Comparison of ENCODE assay signal across 11 cellular contexts in genomic region chr1:2278591-2279209, GRCh38. TPM values are rescaled to one million over a fixed set of nuclear protein-coding genes. Genes with fewer than 3 reads are reported as not detected.
A peak's percentile ranks its signal among the peaks of the same experiment; 100 is the strongest.
DNase-seq lines count a peak whose midpoint lies in the region; ATAC-seq and TF ChIP-seq lines count a peak whose summit lies in the region.
"Had no signal": no experiment of that assay in that cellular context is flagged by ENCODE, and none has a peak within 500 bp of the region (broad histone marks: within the 10 kb centered on the region; RNA-seq: fewer than 3 reads in every experiment).

No MANE protein-coding gene starts in this region.

- no peak overlapping the region for H3K23ac ChIP-seq in neuronal stem cell (ENCODE audit: low read depth, low read length, poor library complexity)

- H4K8ac ChIP-seq in neuronal stem cell (ENCODE audit: low read depth, low read length) = no peak overlapping the region

- peak overlapping the region; percentile 85 for H3K4ac ChIP-seq in neuronal stem cell (ENCODE audit: low read length)

- peak overlapping the region; percentile 46 for H3K4me2 ChIP-seq in neuronal stem cell (ENCODE audit: insufficient read depth, low read length, poor library complexity, severe bottlenecking)

- H3K4me3 ChIP-seq in heart right ventricle (peak overlapping the region in 1 of 10 donors; percentile 2), esophagus squamous epithelium (peak overlapping the region in 1 of 4 donors; percentile 23), neuronal stem cell (ENCODE audit: low read length in 2 of 2) (no peak overlapping the region), upper lobe of right lung (no peak overlapping the region)

- intact Hi-C loops in heart right ventricle (cut with DNase I) (loop anchor here in 2 of 10 donors (5.0 kb wide), 1 partner anchor 46 kb away; no protein-coding TSS in a partner anchor), left cardiac atrium (cut with DNase I) (no loop called here), esophagus squamous epithelium (cut with DNase I) (no loop called here), upper lobe of right lung (cut with DNase I) (no loop called here)

- H2BK15ac ChIP-seq in neuronal stem cell (ENCODE audit: low read length) = peak overlapping the region; percentile 69

- H3K18ac ChIP-seq in neuronal stem cell (ENCODE audit: low read length) = peak overlapping the region; percentile 99

- H3K14ac ChIP-seq in neuronal stem cell (ENCODE audit: low read length) = peak overlapping the region; percentile 75

- TF ChIP-seq POLR2A in esophagus squamous epithelium (IDR thresholded peaks at IDR 0.05) = no peak

- peak overlapping the region; percentile 79 for H3K9ac ChIP-seq in neuronal stem cell (ENCODE audit: low read depth, low read length, poor library complexity)

- no peaks in the 10 kb centered on the region for H3K9me3 ChIP-seq in heart right ventricle
- H3K9me3 ChIP-seq in esophagus squamous epithelium = no peaks in the 10 kb centered on the region
- H3K9me3 ChIP-seq in neuronal stem cell (replicated peaks in 1 of 2; ENCODE audit: control insufficient read depth in 2 of 2, insufficient read depth in 1 of 2, low read depth in 1 of 2, low read length in 2 of 2) = peaks cover 5% of the 10 kb centered on the region in 2 donors
- no peaks in the 10 kb centered on the region for H3K9me3 ChIP-seq in upper lobe of right lung

- peak overlapping the region; percentile 98 for H2BK120ac ChIP-seq in neuronal stem cell (ENCODE audit: low read depth, low read length)

- H3K27me3 ChIP-seq in heart right ventricle (no peaks in the 10 kb centered on the region), esophagus squamous epithelium (no peaks in the 10 kb centered on the region), neuronal stem cell (ENCODE audit: control insufficient read depth in 3 of 3, insufficient read depth in 3 of 3, low read depth in 1 of 3, low read length in 3 of 3) (peaks cover 0 to 3% (median 0%) of the 10 kb centered on the region in 3 experiments), upper lobe of right lung (no peaks in the 10 kb centered on the region)

- WGBS in heart right ventricle, 2 donors = 49 to 52% methylated on average over 16 of the region's 16 CpGs
- 40 to 60% methylated on average over 1 of the region's 16 CpGs for WGBS in esophagus squamous epithelium, 2 donors
- no CpG with 5 or more reads among the region's 16 CpGs for WGBS in neuronal stem cell (ENCODE audit: extremely low coverage in 2 of 2, insufficient read length in 2 of 2, insufficient replicate concordance in 1 of 2), 2 donors

- H3K36me3 ChIP-seq in heart right ventricle (peaks cover 0 to 14% (median 0%) of the 10 kb centered on the region in 9 donors), esophagus squamous epithelium (peaks cover 0 to 8% (median 0%) of the 10 kb centered on the region in 3 donors), neuronal stem cell (replicated peaks in 1 of 2; ENCODE audit: control insufficient read depth in 2 of 2, insufficient read depth in 2 of 2, low read length in 2 of 2) (peaks cover 6 to 30% of the 10 kb centered on the region in 2 donors), upper lobe of right lung (peaks cover 6% of the 10 kb centered on the region)

- H2BK12ac ChIP-seq in neuronal stem cell (ENCODE audit: low read length) = peak overlapping the region; percentile 100

- H3K27ac ChIP-seq in heart right ventricle = peak overlapping the region in 9 of 10 donors; percentile 10 to 86 (median 78)
- H3K27ac ChIP-seq in esophagus squamous epithelium = peak overlapping the region; percentile 44 to 83 (median 74)
- H3K27ac ChIP-seq in neuronal stem cell (replicated peaks; ENCODE audit: low read length) = peak overlapping the region; percentile 93
- H3K27ac ChIP-seq in upper lobe of right lung = peak overlapping the region; percentile 78

- H2AFZ ChIP-seq in neuronal stem cell (ENCODE audit: low read length) = no peak overlapping the region

- peaks cover 44% of the 10 kb centered on the region for H3K79me1 ChIP-seq in neuronal stem cell (ENCODE audit: low read depth, low read length)

- H2BK5ac ChIP-seq in neuronal stem cell (ENCODE audit: low read length) = peak overlapping the region; percentile 96

- DNase-seq in heart right ventricle (no peak), left cardiac atrium (no peak), esophagus squamous epithelium (lab: John Stamatoyannopoulos, UW) (no peak), neuronal stem cell (ENCODE audit: low spot score) (no peak), upper lobe of right lung (no peak), DMS53 treated with DMSO at 0.1 percent for 48 hours (lab: John Stamatoyannopoulos, UW; ENCODE audit: unreplicated experiment) (no peak), NCI-H187 (lab: John Stamatoyannopoulos, UW) (no peak)
- DNase-seq: activated CD4-positive, alpha-beta T cell treated with anti-CD3 and anti-CD28 coated beads for 36 hours; GF-D8; HCEC 1CT had no signal

- TF ChIP-seq CTCF in heart right ventricle (IDR thresholded peaks at IDR 0.05) (no peak), esophagus squamous epithelium (IDR thresholded peaks at IDR 0.05) (no peak), upper lobe of right lung (IDR thresholded peaks at IDR 0.05) (no peak)

- H4K91ac ChIP-seq in neuronal stem cell (ENCODE audit: low read depth, low read length, poor library complexity) = peak overlapping the region; percentile 87

- ATAC-seq in heart right ventricle = peak in 3 of 8 donors; percentile 1 to 8 (median 6)
- no peak for ATAC-seq in left cardiac atrium
- no peak for ATAC-seq in upper lobe of right lung
- no peak for ATAC-seq in GM21786 (IDR thresholded peaks at IDR 0.05; ENCODE audit: unreplicated experiment)
- ATAC-seq: activated CD4-positive, alpha-beta T cell treated with anti-CD3 and anti-CD28 coated beads for 36 hours had no signal

- H3K4me1 ChIP-seq in heart right ventricle = peaks cover 50 to 78% (median 70%) of the 10 kb centered on the region in 9 donors
- H3K4me1 ChIP-seq in esophagus squamous epithelium = peaks cover 38 to 79% (median 59%) of the 10 kb centered on the region in 3 donors
- H3K4me1 ChIP-seq in neuronal stem cell (ENCODE audit: control insufficient read depth in 2 of 2, insufficient read depth in 1 of 2, low read depth in 1 of 2, low read length in 2 of 2) = peaks cover 34 to 54% of the 10 kb centered on the region in 2 donors
- H3K4me1 ChIP-seq in upper lobe of right lung = peaks cover 66% of the 10 kb centered on the region

- peak overlapping the region; percentile 99 for H2AK5ac ChIP-seq in neuronal stem cell (ENCODE audit: low read depth, low read length)

RNA-seq across cellular contexts. Expression of gene SKI, which starts 50.6 kb away (rescaled TPM):
- 10 to 100 TPM; 29.4 to 50.9 (median 38.3) TPM for total RNA-seq in heart right ventricle
- 10 to 100 TPM; 13.8 to 16.6 TPM for polyA plus RNA-seq in heart right ventricle
- 10 to 100 TPM; 47.1 to 66.9 TPM for total RNA-seq in left cardiac atrium
- 10 to 100 TPM; 18.2 to 38.8 (median 25.2) TPM for total RNA-seq in esophagus squamous epithelium
- polyA plus RNA-seq in neuronal stem cell (2013, experiment 1 of 2) = 37.5 TPM
- 41.3 TPM for polyA plus RNA-seq in neuronal stem cell (2013, experiment 2 of 2)
- 89.6 TPM for total RNA-seq in upper lobe of right lung
